21 cellular contexts compared by ENCODE assay signal in genomic region chr3:124588036-124588435, GRCh38.
"Had no signal": no experiment of that assay in that cellular context is flagged by ENCODE, and none has a peak within 500 bp of the region (broad histone marks: within the 10 kb centered on the region; RNA-seq: fewer than 3 reads in every experiment).

No MANE protein-coding gene starts in this region.

- H3K9me3 ChIP-seq: esophagus squamous epithelium, lower lobe of right lung, mucosa of descending colon, psoas muscle, thyroid gland had no signal

- H3K4me3 Mint-ChIP-seq: naive B cell; nephron; neural progenitor cell; stimulated activated naive CD8-positive, alpha-beta T cell treated with anti-CD3 and anti-CD28 coated beads, Interleukin-15, amount 100 ng/mL, for 72 hours had no signal

- H3K36me3 ChIP-seq: esophagus squamous epithelium, lower lobe of right lung, neural progenitor cell, thyroid gland had no signal

- H3K27ac Mint-ChIP-seq: neural progenitor cell; stimulated activated naive CD8-positive, alpha-beta T cell treated with anti-CD3 and anti-CD28 coated beads, Interleukin-15, amount 100 ng/mL, for 72 hours had no signal

- H3K9me3 Mint-ChIP-seq: nephron; neural progenitor cell; stimulated activated naive CD8-positive, alpha-beta T cell treated with anti-CD3 and anti-CD28 coated beads, Interleukin-15, amount 100 ng/mL, for 72 hours had no signal

- H3K27me3 ChIP-seq: thyroid gland had no signal

- H3K36me3 Mint-ChIP-seq: naive B cell had no signal

- H3K4me2 ChIP-seq: neural progenitor cell had no signal

- ATAC-seq: left ventricle myocardium superior, lower lobe of right lung, mucosa of descending colon, psoas muscle, right cardiac atrium had no signal

- H3K27ac ChIP-seq: coronary artery, lower lobe of right lung, neural progenitor cell, psoas muscle, skin epidermis had no signal

- H3K9ac ChIP-seq: neural progenitor cell had no signal

- H3K4me3 ChIP-seq: coronary artery, esophagus squamous epithelium, lower lobe of right lung, mucosa of descending colon, neural progenitor cell, psoas muscle, skin epidermis, thyroid gland had no signal

- DNase-seq: dermis blood vessel endothelial cell; effector memory CD4-positive, alpha-beta T cell; erythroblast; esophagus squamous epithelium; left ventricle myocardium superior; lower lobe of right lung; mucosa of descending colon; naive B cell; psoas muscle; right cardiac atrium; stimulated activated CD4-positive, alpha-beta T cell treated with anti-CD3 and anti-CD28 coated beads, Interleukin-15, amount 100 ng/mL, for 24 hours; stimulated activated CD4-positive, alpha-beta T cell treated with anti-CD3 and anti-CD28 coated beads, Interleukin-4, amount 100 ng/mL, for 1 hour; stimulated activated CD8-positive, alpha-beta memory T cell treated with anti-CD3 and anti-CD28 coated beads, Interleukin-4, amount 100 ng/mL, for 48 hours; stimulated activated naive CD4-positive, alpha-beta T cell; stimulated activated naive CD8-positive, alpha-beta T cell treated with anti-CD3 and anti-CD28 coated beads, Interleukin-15, amount 100 ng/mL, for 72 hours; thyroid gland; trophoblast cell had no signal
